In genomic region chr5:145918397-145918796, GRCh38 we compare ENCODE assay signal across 36 cellular contexts. TPM values are rescaled to one million over a fixed set of nuclear protein-coding genes. Genes with fewer than 3 reads are reported as not detected.
"Had no signal": no experiment of that assay in that cellular context is flagged by ENCODE, and none has a peak within 500 bp of the region (broad histone marks: within the 10 kb centered on the region; RNA-seq: fewer than 3 reads in every experiment).

No MANE protein-coding gene starts in this region.

- H3K27me3 ChIP-seq: heart left ventricle, neural progenitor cell, pancreas, right atrium auricular region, right lobe of liver, tibial nerve, uterus had no signal

- H3K27ac ChIP-seq: heart left ventricle, left ventricle myocardium inferior, neural progenitor cell, pancreas, right lobe of liver, tibial nerve, uterus had no signal

- H3K4me3 Mint-ChIP-seq: immature natural killer cell; mesothelial cell of epicardium; naive thymus-derived CD4-positive, alpha-beta T cell; natural killer cell treated with Interleukin-12 subunit alpha and Interleukin-12 subunit beta and Interleukin-15 and Interleukin-18, amount 100 ng/mL, for 72 hours; neural progenitor cell; stimulated activated memory B cell treated with anti-CD40 and anti-IgM and Interleukin-4, amounts not matched to agents 10 μg/mL and 1 μg/mL and 100 μg/mL, for 72 hours; stimulated activated naive CD8-positive, alpha-beta T cell treated with anti-CD3 and anti-CD28 coated beads, Interleukin-15, amount 100 ng/mL, for 72 hours; type B pancreatic cell had no signal

- H3K27me3 Mint-ChIP-seq: stimulated activated memory B cell treated with anti-CD40 and anti-IgM and Interleukin-4, amounts not matched to agents 10 μg/mL and 1 μg/mL and 100 μg/mL, for 72 hours; stimulated activated naive CD8-positive, alpha-beta T cell treated with anti-CD3 and anti-CD28 coated beads, Interleukin-15, amount 100 ng/mL, for 72 hours; type B pancreatic cell had no signal

- H3K36me3 Mint-ChIP-seq: immature natural killer cell; mesothelial cell of epicardium; naive thymus-derived CD4-positive, alpha-beta T cell; natural killer cell treated with Interleukin-12 subunit alpha and Interleukin-12 subunit beta and Interleukin-15 and Interleukin-18, amount 100 ng/mL, for 72 hours; neural progenitor cell; stimulated activated memory B cell treated with anti-CD40 and anti-IgM and Interleukin-4, amounts not matched to agents 10 μg/mL and 1 μg/mL and 100 μg/mL, for 72 hours; type B pancreatic cell had no signal

- DNase-seq: heart left ventricle; hypothalamus; immature natural killer cell; kidney; left ventricle myocardium inferior; mesendoderm; naive thymus-derived CD4-positive, alpha-beta T cell; pancreas; posterior cingulate gyrus; right lobe of liver; stimulated activated CD4-positive, alpha-beta T cell treated with anti-CD3 and anti-CD28 coated beads, Interleukin-1b, Interleukin-23, amount 100 ng/mL, for 48 hours; stimulated activated CD4-positive, alpha-beta T cell treated with anti-CD3 and anti-CD28 coated beads, Interleukin-2, amount 100 ng/mL, for 48 hours; stimulated activated CD4-positive, alpha-beta T cell treated with anti-CD3 and anti-CD28 coated beads, Interleukin-4, amount 100 ng/mL, for 4 hours; stimulated activated CD8-positive, alpha-beta memory T cell treated with anti-CD3 and anti-CD28 coated beads, Interleukin-4, amount 100 ng/mL, for 48 hours; stimulated activated naive CD4-positive, alpha-beta T cell treated with Interleukin-2 at 50 U/mL for 16 hours; stimulated activated naive CD8-positive, alpha-beta T cell treated with anti-CD3 and anti-CD28 coated beads, Interleukin-15, amount 100 ng/mL, for 72 hours; substantia nigra; uterus had no signal

- H3K9me3 ChIP-seq: heart left ventricle, left ventricle myocardium inferior, pancreas, right atrium auricular region, right lobe of liver, tibial nerve, uterus had no signal

- H3K9ac ChIP-seq: neural progenitor cell had no signal

- H2AFZ ChIP-seq: neural progenitor cell had no signal

- H3K36me3 ChIP-seq: heart left ventricle, left ventricle myocardium inferior, neural progenitor cell, pancreas, right atrium auricular region, right lobe of liver, tibial nerve, uterus had no signal

- H3K4me1 Mint-ChIP-seq: immature natural killer cell; stimulated activated memory B cell treated with anti-CD40 and anti-IgM and Interleukin-4, amounts not matched to agents 10 μg/mL and 1 μg/mL and 100 μg/mL, for 72 hours; stimulated activated naive CD8-positive, alpha-beta T cell treated with anti-CD3 and anti-CD28 coated beads, Interleukin-15, amount 100 ng/mL, for 72 hours had no signal

- H3K9me3 Mint-ChIP-seq: immature natural killer cell; mesothelial cell of epicardium; natural killer cell treated with Interleukin-12 subunit alpha and Interleukin-12 subunit beta and Interleukin-15 and Interleukin-18, amount 100 ng/mL, for 72 hours; neural progenitor cell; stimulated activated memory B cell treated with anti-CD40 and anti-IgM and Interleukin-4, amounts not matched to agents 10 μg/mL and 1 μg/mL and 100 μg/mL, for 72 hours; stimulated activated naive CD8-positive, alpha-beta T cell treated with anti-CD3 and anti-CD28 coated beads, Interleukin-15, amount 100 ng/mL, for 72 hours; type B pancreatic cell had no signal

- H3K4me1 ChIP-seq: pancreas, right lobe of liver, tibial nerve, uterus had no signal

- ATAC-seq: naive thymus-derived CD4-positive, alpha-beta T cell; natural killer cell treated with Interleukin-12 subunit alpha and Interleukin-12 subunit beta and Interleukin-15 and Interleukin-18, amount 100 ng/mL, for 72 hours; pancreas; stimulated activated memory B cell treated with anti-CD40 and anti-IgM and Interleukin-4, amounts not matched to agents 10 μg/mL and 1 μg/mL and 100 μg/mL, for 72 hours; stimulated activated naive CD8-positive, alpha-beta T cell treated with anti-CD3 and anti-CD28 coated beads, Interleukin-15, amount 100 ng/mL, for 72 hours had no signal

- H3K4me2 ChIP-seq: neural progenitor cell, smooth muscle cell had no signal

- FAIRE-seq: islet of Langerhans, kidney, pancreas had no signal

- H3K4me3 ChIP-seq: heart left ventricle, left ventricle myocardium inferior, lung, neural progenitor cell, pancreas, right atrium auricular region, right lobe of liver, smooth muscle cell, tibial nerve, uterus had no signal

- H3K27ac Mint-ChIP-seq: immature natural killer cell; mesothelial cell of epicardium; naive thymus-derived CD4-positive, alpha-beta T cell; natural killer cell treated with Interleukin-12 subunit alpha and Interleukin-12 subunit beta and Interleukin-15 and Interleukin-18, amount 100 ng/mL, for 72 hours; neural progenitor cell; stimulated activated memory B cell treated with anti-CD40 and anti-IgM and Interleukin-4, amounts not matched to agents 10 μg/mL and 1 μg/mL and 100 μg/mL, for 72 hours; type B pancreatic cell had no signal

RNA-seq across cellular contexts. Expression of gene SH3RF2, which starts 18.0 kb away (rescaled TPM):
- polyA plus RNA-seq: immature natural killer cell; naive thymus-derived CD4-positive, alpha-beta T cell had no signal

RNA-seq across cellular contexts. Expression of gene GRXCR2, which starts 45.6 kb away (rescaled TPM):
- total RNA-seq: kidney; lung; mesothelial cell of epicardium; mononuclear cell; myocyte; naive thymus-derived CD4-positive, alpha-beta T cell; natural killer cell treated with Interleukin-12 subunit alpha and Interleukin-12 subunit beta and Interleukin-15 and Interleukin-18, amount 100 ng/mL, for 72 hours; osteoblast; pulmonary artery endothelial cell; renal cortical epithelial cell; right lobe of liver; skeletal muscle tissue; smooth muscle cell; temporal lobe; tibial nerve; ureter; uterus had no signal
- polyA plus RNA-seq: immature natural killer cell; lung; naive thymus-derived CD4-positive, alpha-beta T cell; pancreas; smooth muscle cell had no signal
